9 cellular contexts compared by ENCODE assay signal in the genomic region with DNA sequence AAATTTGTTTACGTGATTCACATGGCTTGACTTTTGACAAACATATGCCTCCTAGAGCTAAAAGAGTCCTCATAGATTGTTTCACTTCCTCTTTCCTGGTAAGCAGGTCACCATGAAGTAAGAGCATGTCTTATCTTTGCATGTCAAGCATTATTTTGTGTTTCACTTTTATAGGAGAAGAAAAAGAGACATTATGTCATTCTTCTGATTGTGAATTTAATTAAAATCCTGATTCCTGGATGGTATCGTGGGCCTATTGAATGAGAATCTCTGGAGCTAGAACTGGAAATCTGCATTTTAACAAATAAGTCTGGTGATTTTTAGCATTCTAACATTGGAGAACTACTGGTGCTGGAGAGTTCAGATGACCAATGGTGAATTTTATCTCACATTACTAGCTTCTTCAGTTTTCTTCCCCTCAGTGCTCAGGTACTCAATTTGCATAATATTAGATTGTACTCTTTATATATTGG.
DNase-seq lines count a peak whose midpoint lies in the region; ATAC-seq and TF ChIP-seq lines count a peak whose summit lies in the region.
"Had no signal": no experiment of that assay in that cellular context is flagged by ENCODE, and none has a peak within 500 bp of the region (broad histone marks: within the 10 kb centered on the region; RNA-seq: fewer than 3 reads in every experiment).

No MANE protein-coding gene starts in this region.

- no peak for TF ChIP-seq POLR2A in testis (IDR thresholded peaks at IDR 0.05)

- peak overlapping the region; percentile 83 for H3K27ac Mint-ChIP-seq in dendritic cell treated with granulocyte-macrophage colony-stimulating factor and Interleukin-4, amounts not matched to agents 40 ng/mL and 50 ng/mL, for 4 days
- no peak overlapping the region for H3K27ac Mint-ChIP-seq in activated T-helper 1 cell treated with anti-CD3 and anti-CD28 coated beads, Interleukin-12 subunit alpha, Interleukin-12 subunit beta, Interleukin-2, Interleukin-4 antibody, amounts not matched to agents 30 ng/mL and 10 ng/mL and 1 ng/mL, durations not matched to agents 14 hours and 24 hours and 36 hours
- no peak overlapping the region for H3K27ac Mint-ChIP-seq in endothelial cell (ENCODE audit: unreplicated experiment)

- no peaks in the 10 kb centered on the region for H3K36me3 ChIP-seq in testis (ENCODE audit: low read depth, missing control alignments)
- H3K36me3 ChIP-seq: stomach had no signal

- no peak overlapping the region for H3K27ac ChIP-seq in testis

- H3K27me3 Mint-ChIP-seq in dendritic cell treated with granulocyte-macrophage colony-stimulating factor and Interleukin-4, amounts not matched to agents 40 ng/mL and 50 ng/mL, for 4 days = no peaks in the 10 kb centered on the region
- no peaks in the 10 kb centered on the region for H3K27me3 Mint-ChIP-seq in activated T-helper 1 cell treated with anti-CD3 and anti-CD28 coated beads, Interleukin-12 subunit alpha, Interleukin-12 subunit beta, Interleukin-2, Interleukin-4 antibody, amounts not matched to agents 30 ng/mL and 10 ng/mL and 1 ng/mL, durations not matched to agents 14 hours and 24 hours and 36 hours (ENCODE audit: insufficient read depth)
- H3K27me3 Mint-ChIP-seq in endothelial cell (ENCODE audit: unreplicated experiment) = no peaks in the 10 kb centered on the region

- H3K4me3 Mint-ChIP-seq in dendritic cell treated with granulocyte-macrophage colony-stimulating factor and Interleukin-4, amounts not matched to agents 40 ng/mL and 50 ng/mL, for 4 days = peak overlapping the region; percentile 40
- H3K4me3 Mint-ChIP-seq in activated T-helper 1 cell treated with anti-CD3 and anti-CD28 coated beads, Interleukin-12 subunit alpha, Interleukin-12 subunit beta, Interleukin-2, Interleukin-4 antibody, amounts not matched to agents 30 ng/mL and 10 ng/mL and 1 ng/mL, durations not matched to agents 14 hours and 24 hours and 36 hours = no peak overlapping the region
- no peak overlapping the region for H3K4me3 Mint-ChIP-seq in endothelial cell (ENCODE audit: unreplicated experiment)

- TF ChIP-seq CTCF in testis (IDR thresholded peaks at IDR 0.05) = no peak
- no peak for TF ChIP-seq CTCF in endothelial cell (IDR thresholded peaks at IDR 0.05; ENCODE audit: unreplicated experiment)

- ATAC-seq in GM18499 (IDR thresholded peaks at IDR 0.05; ENCODE audit: insufficient read depth, unreplicated experiment) = peak; percentile 99
- ATAC-seq in GM21515 (IDR thresholded peaks at IDR 0.05; ENCODE audit: unreplicated experiment) = peak; percentile 98
- peak; percentile 97 for ATAC-seq in HG03460 (IDR thresholded peaks at IDR 0.05; ENCODE audit: unreplicated experiment)

- H3K9me3 Mint-ChIP-seq in dendritic cell treated with granulocyte-macrophage colony-stimulating factor and Interleukin-4, amounts not matched to agents 40 ng/mL and 50 ng/mL, for 4 days = no peaks in the 10 kb centered on the region
- H3K9me3 Mint-ChIP-seq in activated T-helper 1 cell treated with anti-CD3 and anti-CD28 coated beads, Interleukin-12 subunit alpha, Interleukin-12 subunit beta, Interleukin-2, Interleukin-4 antibody, amounts not matched to agents 30 ng/mL and 10 ng/mL and 1 ng/mL, durations not matched to agents 14 hours and 24 hours and 36 hours = no peaks in the 10 kb centered on the region
- no peaks in the 10 kb centered on the region for H3K9me3 Mint-ChIP-seq in endothelial cell (ENCODE audit: unreplicated experiment)

- peaks cover 4% of the 10 kb centered on the region for H3K4me1 Mint-ChIP-seq in dendritic cell treated with granulocyte-macrophage colony-stimulating factor and Interleukin-4, amounts not matched to agents 40 ng/mL and 50 ng/mL, for 4 days (ENCODE audit: low read depth)
- peaks cover 7% of the 10 kb centered on the region for H3K4me1 Mint-ChIP-seq in activated T-helper 1 cell treated with anti-CD3 and anti-CD28 coated beads, Interleukin-12 subunit alpha, Interleukin-12 subunit beta, Interleukin-2, Interleukin-4 antibody, amounts not matched to agents 30 ng/mL and 10 ng/mL and 1 ng/mL, durations not matched to agents 14 hours and 24 hours and 36 hours (ENCODE audit: low read depth)
- H3K4me1 Mint-ChIP-seq in endothelial cell (ENCODE audit: unreplicated experiment) = no peaks in the 10 kb centered on the region

- no peak for DNase-seq in testis
- DNase-seq in activated T-helper 1 cell treated with anti-CD3 and anti-CD28 coated beads, Interleukin-12 subunit alpha, Interleukin-12 subunit beta, Interleukin-2, Interleukin-4 antibody, amounts not matched to agents 30 ng/mL and 10 ng/mL and 1 ng/mL, durations not matched to agents 14 hours and 24 hours and 36 hours (ENCODE audit: low spot score) = no peak
- no peak for DNase-seq in endothelial cell (ENCODE audit: low spot score)
- no peak for DNase-seq in NCI-H345 (lab: John Stamatoyannopoulos, UW)
- DNase-seq: stomach had no signal

- H3K9me3 ChIP-seq in testis = no peaks in the 10 kb centered on the region
- H3K9me3 ChIP-seq: stomach had no signal

- no peaks in the 10 kb centered on the region for H3K36me3 Mint-ChIP-seq in dendritic cell treated with granulocyte-macrophage colony-stimulating factor and Interleukin-4, amounts not matched to agents 40 ng/mL and 50 ng/mL, for 4 days (ENCODE audit: low read depth)
- H3K36me3 Mint-ChIP-seq in activated T-helper 1 cell treated with anti-CD3 and anti-CD28 coated beads, Interleukin-12 subunit alpha, Interleukin-12 subunit beta, Interleukin-2, Interleukin-4 antibody, amounts not matched to agents 30 ng/mL and 10 ng/mL and 1 ng/mL, durations not matched to agents 14 hours and 24 hours and 36 hours (ENCODE audit: low read depth) = no peaks in the 10 kb centered on the region
- no peaks in the 10 kb centered on the region for H3K36me3 Mint-ChIP-seq in endothelial cell (ENCODE audit: low read depth, unreplicated experiment)

- 82 to 89% methylated on average over 2 of the region's 2 CpGs for WGBS in testis, 2 donors

- intact Hi-C loops in dendritic cell treated with granulocyte-macrophage colony-stimulating factor and Interleukin-4, amounts not matched to agents 40 ng/mL and 50 ng/mL, for 4 days (cut with micrococcal nuclease) = loop anchor here (1.0 to 5.0 kb wide), 4 partner anchors 35 to 205 kb away; no protein-coding TSS in a partner anchor
- intact Hi-C loops in testis (cut with DNase I; ENCODE audit: low total_unique reads) = no loop called here
- intact Hi-C loops in activated T-helper 1 cell treated with anti-CD3 and anti-CD28 coated beads, Interleukin-12 subunit alpha, Interleukin-12 subunit beta, Interleukin-2, Interleukin-4 antibody, amounts not matched to agents 30 ng/mL and 10 ng/mL and 1 ng/mL, durations not matched to agents 14 hours and 24 hours and 36 hours (cut with micrococcal nuclease) = no loop called here

- H3K27me3 ChIP-seq in testis = no peaks in the 10 kb centered on the region
- H3K27me3 ChIP-seq: stomach had no signal

- H3K4me1 ChIP-seq in testis = no peaks in the 10 kb centered on the region
- H3K4me1 ChIP-seq: stomach had no signal

- H3K4me3 ChIP-seq in testis = no peak overlapping the region
- H3K4me3 ChIP-seq: stomach had no signal
